Comparison of ENCODE assay signal across 7 cellular contexts in genomic region chr6:34248198-34248726, GRCh38. TPM values are rescaled to one million over a fixed set of nuclear protein-coding genes. Genes with fewer than 3 reads are reported as not detected.
DNase-seq lines count a peak whose midpoint lies in the region; ATAC-seq and TF ChIP-seq lines count a peak whose summit lies in the region.

No MANE protein-coding gene starts in this region.

- peak overlapping the region; percentile 88 for H3K4me3 Mint-ChIP-seq in GM23338
- peak overlapping the region; percentile 96 for H3K4me3 Mint-ChIP-seq in activated naive CD4-positive, alpha-beta T cell treated with anti-CD3 and anti-CD28 coated beads, Interleukin-2, amount 10 ng/mL, durations not matched to agents 7 days and 5 days
- H3K4me3 Mint-ChIP-seq in glutamatergic neuron (ENCODE audit: unreplicated experiment), result peak overlapping the region; percentile 96
- H3K4me3 Mint-ChIP-seq in osteocyte (ENCODE audit: unreplicated experiment), result peak overlapping the region; percentile 92

- H3K27me3 Mint-ChIP-seq in GM23338 (ENCODE audit: insufficient read depth, low read depth, poor library complexity) (peaks cover 57% of the 10 kb centered on the region), glutamatergic neuron (ENCODE audit: unreplicated experiment) (peaks cover 11% of the 10 kb centered on the region), osteocyte (ENCODE audit: unreplicated experiment) (no peaks in the 10 kb centered on the region)
- H3K27me3 Mint-ChIP-seq in activated naive CD4-positive, alpha-beta T cell treated with anti-CD3 and anti-CD28 coated beads, Interleukin-2, amount 10 ng/mL, durations not matched to agents 7 days and 5 days, result peaks cover 6% of the 10 kb centered on the region

- peaks cover 31% of the 10 kb centered on the region for H3F3A ChIP-seq in GM23338 (replicated peaks; ENCODE audit: low read depth)

- H2AFZ ChIP-seq in GM23338, result peak overlapping the region; percentile 69

- peak overlapping the region; percentile 59 for H3K4me3 ChIP-seq in GM12875 (ENCODE audit: low read depth, low read length)
- peak overlapping the region; percentile 90 for H3K4me3 ChIP-seq in GM23338

- no peaks in the 10 kb centered on the region for H3K27me3 ChIP-seq in GM23338 (ENCODE audit: insufficient read depth)

- 0 out of 2 replicates have a peak overlapping the region, but pooled peaks have one; percentile 11 for H3K27ac Mint-ChIP-seq in GM23338
- peak overlapping the region; percentile 96 for H3K27ac Mint-ChIP-seq in activated naive CD4-positive, alpha-beta T cell treated with anti-CD3 and anti-CD28 coated beads, Interleukin-2, amount 10 ng/mL, durations not matched to agents 7 days and 5 days
- H3K27ac Mint-ChIP-seq in glutamatergic neuron (ENCODE audit: unreplicated experiment), result peak overlapping the region; percentile 95
- peak overlapping the region; percentile 82 for H3K27ac Mint-ChIP-seq in osteocyte (ENCODE audit: unreplicated experiment)

- H3K9me2 ChIP-seq in GM23338 (ENCODE audit: insufficient read depth), result no peaks in the 10 kb centered on the region

- peak overlapping the region; percentile 96 for H3K4me2 ChIP-seq in GM23338

- no peak overlapping the region for H3K27ac ChIP-seq in GM23338 (ENCODE audit: low read depth)

- peaks cover 5% of the 10 kb centered on the region; the same call in 1 of the 2 replicates for H3K36me3 ChIP-seq in GM23338 (ENCODE audit: insufficient read depth)

- ATAC-seq in GM23338, result peak; percentile 18

- peaks cover 6% of the 10 kb centered on the region; the same call in 1 of the 2 replicates for H4K20me1 ChIP-seq in GM23338 (replicated peaks; ENCODE audit: insufficient read depth)

- TF ChIP-seq CTCF in GM12875 (IDR thresholded peaks at IDR 0.05; ENCODE audit: borderline replicate concordance, insufficient read depth, low read depth, low read length) (no peak), GM23338 (conservative IDR thresholded peaks at IDR 0.05; ENCODE audit: low read depth in 2 of 2) (no peak), glutamatergic neuron (IDR thresholded peaks at IDR 0.05; ENCODE audit: partially characterized antibody, unreplicated experiment) (no peak), osteocyte (IDR thresholded peaks at IDR 0.05) (no peak)

- peaks cover 31% of the 10 kb centered on the region for H3K36me3 Mint-ChIP-seq in GM23338 (ENCODE audit: low read depth)
- peaks cover 15% of the 10 kb centered on the region for H3K36me3 Mint-ChIP-seq in activated naive CD4-positive, alpha-beta T cell treated with anti-CD3 and anti-CD28 coated beads, Interleukin-2, amount 10 ng/mL, durations not matched to agents 7 days and 5 days
- no peaks in the 10 kb centered on the region for H3K36me3 Mint-ChIP-seq in glutamatergic neuron (ENCODE audit: unreplicated experiment)
- peaks cover 2% of the 10 kb centered on the region for H3K36me3 Mint-ChIP-seq in osteocyte (ENCODE audit: unreplicated experiment)

- CTCF ChIA-PET in activated naive CD4-positive, alpha-beta T cell treated with anti-CD3 and anti-CD28 coated beads, Interleukin-2, amount 10 ng/mL, durations not matched to agents 7 days and 5 days (lab: Charles Lee), result interaction anchor here (0.6 to 5.6 kb wide), 12 partner anchors 12 to 391 kb away, joined by 3 to 106 read pairs (median 4); partner anchors contain the start of gene HMGA1

- H3K9me3 Mint-ChIP-seq in GM23338 (peaks cover 2% of the 10 kb centered on the region; the same call in 2 of the 3 replicates), glutamatergic neuron (ENCODE audit: unreplicated experiment) (peaks cover 12% of the 10 kb centered on the region), osteocyte (ENCODE audit: unreplicated experiment) (no peaks in the 10 kb centered on the region)
- no peaks in the 10 kb centered on the region for H3K9me3 Mint-ChIP-seq in activated naive CD4-positive, alpha-beta T cell treated with anti-CD3 and anti-CD28 coated beads, Interleukin-2, amount 10 ng/mL, durations not matched to agents 7 days and 5 days

- H3K79me2 ChIP-seq in GM23338 (replicated peaks; ENCODE audit: insufficient read depth), result 0 out of 2 replicates have a peak, but pooled peaks cover 5% of the 10 kb centered on the region

- H3K4me1 ChIP-seq in GM23338 (ENCODE audit: insufficient read depth), result peaks cover 16% of the 10 kb centered on the region; the same call in 1 of the 2 replicates

- H3K4me1 Mint-ChIP-seq in GM23338 (peaks cover 34% of the 10 kb centered on the region), glutamatergic neuron (ENCODE audit: low read depth, unreplicated experiment) (peaks cover 14% of the 10 kb centered on the region), osteocyte (ENCODE audit: unreplicated experiment) (peaks cover 47% of the 10 kb centered on the region)
- H3K4me1 Mint-ChIP-seq in activated naive CD4-positive, alpha-beta T cell treated with anti-CD3 and anti-CD28 coated beads, Interleukin-2, amount 10 ng/mL, durations not matched to agents 7 days and 5 days, result peaks cover 57% of the 10 kb centered on the region

- peak; percentile 65 for DNase-seq in GM23338 (ENCODE audit: low spot score)
- peak; percentile 39 for DNase-seq in NCI-H226
- DNase-seq in activated naive CD4-positive, alpha-beta T cell treated with anti-CD3 and anti-CD28 coated beads, Interleukin-2, amount 10 ng/mL, durations not matched to agents 7 days and 5 days, result peak; percentile 64
- peak; percentile 75 for DNase-seq in glutamatergic neuron
- no peak for DNase-seq in osteocyte (ENCODE audit: extremely low spot score, unreplicated experiment)
- no peak for DNase-seq in mesenteric fat pad (ENCODE audit: low spot score)

TF ChIP-seq in GM23338, 12 proteins besides CTCF, POLR2A, EP300 and RAD21 (continues in another document):
- TF ChIP-seq ETS1 (IDR thresholded peaks at IDR 0.05) (no peak), POLR2AphosphoS5 (IDR thresholded peaks at IDR 0.05; ENCODE audit: low read depth) (no peak; the same call in 1 of the 2 replicates), REST (IDR thresholded peaks at IDR 0.05; ENCODE audit: unreplicated experiment) (no peak), ZNF114 (CRISPR knock-in tag; IDR thresholded peaks at IDR 0.05) (no peak), ZNF331 (CRISPR knock-in tag; IDR thresholded peaks at IDR 0.05; ENCODE audit: low read depth) (no peak), EZH2phosphoT487 (IDR thresholded peaks at IDR 0.05; ENCODE audit: unreplicated experiment) (no peak), JUNB (IDR thresholded peaks at IDR 0.05; ENCODE audit: unreplicated experiment) (no peak), STAT1 (IDR thresholded peaks at IDR 0.05; ENCODE audit: unreplicated experiment) (no peak), NANOG (IDR thresholded peaks at IDR 0.05; ENCODE audit: borderline replicate concordance) (no peak)

RNA-seq across cellular contexts. Expression of gene SMIM29, which starts 0.5 kb away (rescaled TPM):
- 5.0 and 9.0 TPM in 2 replicates for total RNA-seq in GM23338 (2014; rRNA removed; shearing (Covaris generic))
- 15.9 and 17.0 TPM in 2 replicates for polyA plus RNA-seq in GM23338 (2016; fragmentation: Nextera tagmentation; extraction: Ambion mirVana)
- total RNA-seq in glutamatergic neuron (ENCODE audit: unreplicated experiment) (54.7 TPM), osteocyte (23.2 and 23.4 TPM in 2 replicates), mesenteric fat pad (16.3 TPM)

RNA-seq across cellular contexts. Expression of gene HMGA1, which starts 11.6 kb away (rescaled TPM):
- total RNA-seq in GM23338 (2014; rRNA removed; shearing (Covaris generic)), result 1,700 and 2,052 TPM in 2 replicates
- polyA plus RNA-seq in GM23338 (2016; fragmentation: Nextera tagmentation; extraction: Ambion mirVana), result 1,386 and 1,411 TPM in 2 replicates
- total RNA-seq in glutamatergic neuron (ENCODE audit: unreplicated experiment) (322 TPM), osteocyte (89.0 and 89.7 TPM in 2 replicates), mesenteric fat pad (32.3 TPM)

Comparison
In these comparisons a context has a peak if more than half of its experiments do, and no peak if none do; other contexts are left out.
1. DNase-seq: peak in GM23338 (single experiment), NCI-H226 (single experiment), activated naive CD4-positive, alpha-beta T cell treated with anti-CD3 and anti-CD28 coated beads, Interleukin-2, amount 10 ng/mL, durations not matched to agents 7 days and 5 days (single experiment) and glutamatergic neuron (single experiment); none in osteocyte (single experiment) and mesenteric fat pad (single experiment).
2. H3K27ac Mint-ChIP-seq: peak in every context shown above with its lines; median percentile 96 in activated naive CD4-positive, alpha-beta T cell treated with anti-CD3 and anti-CD28 coated beads, Interleukin-2, amount 10 ng/mL, durations not matched to agents 7 days and 5 days; 95 in glutamatergic neuron; 82 in osteocyte; 11 in GM23338.
3. Peak in every context shown above with its lines, with median percentiles within 50 percentile points of each other: H3K4me3 Mint-ChIP-seq.